In genomic region chr2:99883356-99883867, GRCh38 we compare ENCODE assay signal across 31 cellular contexts.
A peak's percentile ranks its signal among the peaks of the same experiment; 100 is the strongest.
DNase-seq lines count a peak whose midpoint lies in the region; ATAC-seq and TF ChIP-seq lines count a peak whose summit lies in the region.
"Had no signal": no experiment of that assay in that cellular context is flagged by ENCODE, and none has a peak within 500 bp of the region (broad histone marks: within the 10 kb centered on the region; RNA-seq: fewer than 3 reads in every experiment).

No MANE protein-coding gene starts in this region.

- BruUV-seq in PC-3 (replicated peaks; lab: Mats Ljungman, UMichigan): no TSS peak

- POLR2A ChIA-PET in PC-3 (lab: Charles Lee; ENCODE audit: unreplicated experiment): no interaction called here

- H4K20me1 ChIP-seq in PC-3 (ENCODE audit: low read length) (no peaks in the 10 kb centered on the region), neural cell (ENCODE audit: insufficient read depth) (no peaks in the 10 kb centered on the region)

- no peaks in the 10 kb centered on the region for H3K9me3 Mint-ChIP-seq in endodermal cell
- H3K9me3 Mint-ChIP-seq: activated CD4-positive, alpha-beta T cell treated with anti-CD3 and anti-CD28 coated beads, Interleukin-2, amount 10 ng/mL, durations not matched to agents 7 days and 5 days; activated T-cell treated with anti-CD3 and anti-CD28 coated beads, Interleukin-2, amount 50 U/mL, for 24 hours; dendritic cell treated with granulocyte-macrophage colony-stimulating factor and Interleukin-4, amounts not matched to agents 40 ng/mL and 50 ng/mL, for 4 days; T-cell had no signal

- H3K9me3 ChIP-seq in PC-3 (ENCODE audit: low read length) (no peaks in the 10 kb centered on the region), endodermal cell (ENCODE audit: control insufficient read depth, low read length) (no peaks in the 10 kb centered on the region), neural cell (ENCODE audit: low read length) (no peaks in the 10 kb centered on the region)
- H3K9me3 ChIP-seq: sigmoid colon, SJSA1, stomach, vagina had no signal

- H3K36me3 ChIP-seq in PC-3 (ENCODE audit: low read depth, low read length) (no peaks in the 10 kb centered on the region), endodermal cell (ENCODE audit: control insufficient read depth, insufficient read depth, low read length) (no peaks in the 10 kb centered on the region), neural cell (ENCODE audit: insufficient read depth, low read length) (no peaks in the 10 kb centered on the region)
- H3K36me3 ChIP-seq: sigmoid colon, SJSA1, stomach, vagina had no signal

- intact Hi-C loops in PC-3 (cut with micrococcal nuclease): loop anchor here (5.0 to 10.0 kb wide), 3 partner anchors 61 to 181 kb away; no protein-coding TSS in a partner anchor
- intact Hi-C loops in left colon (cut with DNase I, micrococcal nuclease): no loop called here

- TF ChIP-seq CTCF in PC-3 (conservative IDR thresholded peaks at IDR 0.05; ENCODE audit: low read depth, low read length) (no peak), endodermal cell (conservative IDR thresholded peaks at IDR 0.05) (no peak), neural cell (IDR thresholded peaks at IDR 0.05; ENCODE audit: poor library complexity, severe bottlenecking) (no peak)

- no peak for TF ChIP-seq EP300 in neural cell (conservative IDR thresholded peaks at IDR 0.05; ENCODE audit: poor library complexity, severe bottlenecking)

- no peak overlapping the region for H3K4me3 ChIP-seq in PC-3 (ENCODE audit: low read length)
- H3K4me3 ChIP-seq in endodermal cell (ENCODE audit: low read length): no peak overlapping the region
- peak overlapping the region; percentile 58 for H3K4me3 ChIP-seq in neural cell (ENCODE audit: low read length)
- H3K4me3 ChIP-seq: lung, sigmoid colon, SJSA1, stomach, vagina had no signal

- H3K36me3 Mint-ChIP-seq in endodermal cell (ENCODE audit: low read depth): no peaks in the 10 kb centered on the region
- H3K36me3 Mint-ChIP-seq: activated naive CD8-positive, alpha-beta T cell; T-cell had no signal

- H3K27ac ChIP-seq in PC-3 (ENCODE audit: low read length): no peak overlapping the region
- H3K27ac ChIP-seq in endodermal cell (ENCODE audit: low read depth, low read length): peak overlapping the region; percentile 92
- H3K27ac ChIP-seq in neural cell (ENCODE audit: low read length): peak overlapping the region; percentile 84
- H3K27ac ChIP-seq: RWPE1, sigmoid colon, SJSA1, stomach, vagina had no signal

- no peaks in the 10 kb centered on the region for H3K79me2 ChIP-seq in PC-3 (ENCODE audit: low read length)
- no peaks in the 10 kb centered on the region for H3K79me2 ChIP-seq in neural cell (replicated peaks; ENCODE audit: insufficient read depth, low read length)

- H3K27ac Mint-ChIP-seq in endodermal cell: no peak overlapping the region
- H3K27ac Mint-ChIP-seq: activated CD4-positive, alpha-beta T cell treated with anti-CD3 and anti-CD28 coated beads, Interleukin-2, amount 10 ng/mL, durations not matched to agents 7 days and 5 days; activated naive CD8-positive, alpha-beta T cell; activated T-cell treated with anti-CD3 and anti-CD28 coated beads, Interleukin-2, amount 50 U/mL, for 24 hours; dendritic cell treated with granulocyte-macrophage colony-stimulating factor and Interleukin-4, amounts not matched to agents 40 ng/mL and 50 ng/mL, for 4 days; progenitor cell of endocrine pancreas; T-cell had no signal

- H3K27me3 ChIP-seq in PC-3 (ENCODE audit: low read length) (no peaks in the 10 kb centered on the region), endodermal cell (ENCODE audit: control insufficient read depth, insufficient read depth, low read length, poor library complexity, severe bottlenecking) (no peaks in the 10 kb centered on the region), neural cell (ENCODE audit: insufficient read depth, low read depth, low read length) (no peaks in the 10 kb centered on the region)
- H3K27me3 ChIP-seq: sigmoid colon, SJSA1, stomach, vagina had no signal

- H3K4me2 ChIP-seq in PC-3 (ENCODE audit: low read length) (no peak overlapping the region), neural cell (ENCODE audit: low read length) (peak overlapping the region; percentile 87)

- peak; percentile 65 for DNase-seq in EH (ENCODE audit: low read depth)
- DNase-seq in PC-3: peak; percentile 30
- DNase-seq in endodermal cell: no peak
- DNase-seq in CD1c-positive myeloid dendritic cell (ENCODE audit: extremely low spot score): no peak
- no peak for DNase-seq in left colon
- no peak for DNase-seq in kidney glomerular epithelial cell (lab: John Stamatoyannopoulos, UW)
- DNase-seq: activated CD4-positive, alpha-beta T cell treated with anti-CD3 and anti-CD28 coated beads, Interleukin-2, amount 10 ng/mL, durations not matched to agents 7 days and 5 days; activated effector memory CD4-positive, alpha-beta T cell treated with anti-CD3 and anti-CD28 coated beads, Interleukin-2, amount 50 U/mL, for 16 hours; activated T-cell treated with anti-CD3 and anti-CD28 coated beads, Interleukin-2, amount 50 U/mL, for 24 hours; anterior cingulate cortex; central memory CD4-positive, alpha-beta T cell; foreskin melanocyte; MV-4-11; NCI-H1436 treated with DMSO at 0.1 percent for 48 hours; NCI-H446; NCI-H774; sigmoid colon; stimulated activated CD4-positive, alpha-beta T cell treated with anti-CD3 and anti-CD28 coated beads, Interleukin-12 subunit alpha, Interleukin-12 subunit beta, amount 100 ng/mL, for 4 hours; stimulated activated CD4-positive, alpha-beta T cell treated with anti-CD3 and anti-CD28 coated beads, Interleukin-2, amount 100 ng/mL, for 48 hours; stomach; T-cell had no signal

- no peak overlapping the region for H3K9ac ChIP-seq in PC-3 (ENCODE audit: low read length)
- H3K9ac ChIP-seq in endodermal cell (ENCODE audit: extremely low read depth, low read length, poor library complexity, severe bottlenecking): no peak overlapping the region
- no peak overlapping the region for H3K9ac ChIP-seq in neural cell (ENCODE audit: low read length)

- H3K9me2 ChIP-seq in PC-3 (replicated peaks; ENCODE audit: low read length) (no peaks in the 10 kb centered on the region), neural cell (ENCODE audit: insufficient read depth, low read length) (no peaks in the 10 kb centered on the region)

- no peak overlapping the region for H2AFZ ChIP-seq in PC-3 (ENCODE audit: low read length)
- no peak overlapping the region for H2AFZ ChIP-seq in neural cell (ENCODE audit: low read depth, low read length)

- peaks cover 11% of the 10 kb centered on the region for H3K4me1 Mint-ChIP-seq in endodermal cell
- H3K4me1 Mint-ChIP-seq: activated CD4-positive, alpha-beta T cell treated with anti-CD3 and anti-CD28 coated beads, Interleukin-2, amount 10 ng/mL, durations not matched to agents 7 days and 5 days had no signal

- H3K4me1 ChIP-seq in PC-3 (ENCODE audit: insufficient read depth, low read length) (peaks cover 40% of the 10 kb centered on the region), endodermal cell (ENCODE audit: control insufficient read depth, insufficient read depth, low read length) (no peaks in the 10 kb centered on the region)

- 87 to 90% methylated on average over 5 to 6 of the region's 6 CpGs for WGBS in endodermal cell (ENCODE audit: insufficient coverage in 1 of 2, insufficient read length in 1 of 2), 2 experiments

- H3F3A ChIP-seq in PC-3 (ENCODE audit: low read length, unreplicated experiment) (no peaks in the 10 kb centered on the region), neural cell (ENCODE audit: insufficient read depth, low read length, poor library complexity, severe bottlenecking) (peaks cover 11% of the 10 kb centered on the region)

- CTCF ChIA-PET in PC-3 (lab: Charles Lee): no interaction called here

- no peak overlapping the region for H3K4me3 Mint-ChIP-seq in endodermal cell
- H3K4me3 Mint-ChIP-seq: activated CD4-positive, alpha-beta T cell treated with anti-CD3 and anti-CD28 coated beads, Interleukin-2, amount 10 ng/mL, durations not matched to agents 7 days and 5 days; activated naive CD8-positive, alpha-beta T cell; activated T-cell treated with anti-CD3 and anti-CD28 coated beads, Interleukin-2, amount 50 U/mL, for 24 hours; dendritic cell treated with granulocyte-macrophage colony-stimulating factor and Interleukin-4, amounts not matched to agents 40 ng/mL and 50 ng/mL, for 4 days; T-cell had no signal

- TF ChIP-seq RAD21 in neural cell (conservative IDR thresholded peaks at IDR 0.05): no peak

- ATAC-seq in PC-3 (no peak), GM18498 (IDR thresholded peaks at IDR 0.05; ENCODE audit: unreplicated experiment) (no peak), left colon (no peak)
- ATAC-seq: HCT116, T-cell had no signal

- H3K27me3 Mint-ChIP-seq in endodermal cell (ENCODE audit: insufficient read depth): no peaks in the 10 kb centered on the region
- H3K27me3 Mint-ChIP-seq: activated CD4-positive, alpha-beta T cell treated with anti-CD3 and anti-CD28 coated beads, Interleukin-2, amount 10 ng/mL, durations not matched to agents 7 days and 5 days; activated naive CD8-positive, alpha-beta T cell; activated T-cell treated with anti-CD3 and anti-CD28 coated beads, Interleukin-2, amount 50 U/mL, for 24 hours; T-cell had no signal

TF ChIP-seq in neural cell, 6 proteins besides CTCF, POLR2A, EP300 and RAD21:
- no peak for TF ChIP-seq POLR2AphosphoS5 (IDR thresholded peaks at IDR 0.05)
TF ChIP-seq in neural cell: peak in this region for 0.

Comparison
In these comparisons a context has a peak if more than half of its experiments do, and no peak if none do; other contexts are left out.
1. DNase-seq: peak in EH (single experiment) and PC-3 (single experiment); none in endodermal cell (single experiment), CD1c-positive myeloid dendritic cell (single experiment), left colon (0 of 2) and kidney glomerular epithelial cell (single experiment).